ENCODE assay signal across 8 cellular contexts in the genomic region with DNA sequence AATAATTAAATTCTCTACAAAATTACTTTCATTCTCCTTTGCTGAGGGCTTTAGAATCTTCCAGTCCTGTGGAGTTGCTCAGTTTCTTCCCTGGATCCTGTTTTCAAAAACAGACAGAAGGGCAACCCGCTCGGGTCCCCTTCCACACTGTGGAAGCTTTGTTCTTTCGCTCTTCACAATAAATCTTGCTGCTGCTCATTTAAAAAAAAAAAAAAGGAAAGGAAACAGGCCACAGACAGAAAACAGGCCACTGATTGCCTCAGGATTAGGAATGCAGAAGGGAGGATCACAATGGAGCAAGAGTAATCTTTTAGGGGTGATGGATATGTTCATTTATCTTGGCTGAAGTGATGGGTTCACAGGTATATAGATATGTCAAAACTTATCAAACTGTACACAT. TPM values are rescaled to one million over a fixed set of nuclear protein-coding genes. Genes with fewer than 3 reads are reported as not detected.
DNase-seq lines count a peak whose midpoint lies in the region; ATAC-seq and TF ChIP-seq lines count a peak whose summit lies in the region.

No MANE protein-coding gene starts in this region.

- H3K4me3 ChIP-seq in coronary artery = peak overlapping the region; percentile 95
- H3K4me3 ChIP-seq in mesenchymal stem cell (ENCODE audit: insufficient read depth in 1 of 2, low read depth in 1 of 2, low read length in 2 of 2) = no peak overlapping the region

- WGBS in mesenchymal stem cell = 0% methylated on average over 2 of the region's 3 CpGs

- peak overlapping the region; percentile 94 for H3K9ac ChIP-seq in mesenchymal stem cell (ENCODE audit: low read length)

- H4K91ac ChIP-seq in mesenchymal stem cell (ENCODE audit: low read length) = no peak overlapping the region

- no peak overlapping the region for H3K18ac ChIP-seq in mesenchymal stem cell (ENCODE audit: low read depth in 1 of 2, low read length in 2 of 2)

- no peaks in the 10 kb centered on the region for H3K9me3 ChIP-seq in mesenchymal stem cell (ENCODE audit: control insufficient read depth, low read length)

- no peak for ATAC-seq in HG02678 (IDR thresholded peaks at IDR 0.05; ENCODE audit: unreplicated experiment)
- ATAC-seq in GM21717 (IDR thresholded peaks at IDR 0.05; ENCODE audit: unreplicated experiment) = no peak

- H3K4me1 ChIP-seq in mesenchymal stem cell (ENCODE audit: control insufficient read depth, insufficient read depth, low read depth, low read length) = peaks cover 6% of the 10 kb centered on the region

- H2AFZ ChIP-seq in mesenchymal stem cell (ENCODE audit: low read depth, low read length) = no peak overlapping the region

- no peak overlapping the region for H3K23ac ChIP-seq in mesenchymal stem cell (ENCODE audit: low read length in 2 of 2)

- H3K27ac ChIP-seq in coronary artery = peak overlapping the region; percentile 86 to 89
- H3K27ac ChIP-seq in mesenchymal stem cell (ENCODE audit: low read length, poor library complexity, severe bottlenecking) = no peak overlapping the region

- H3K27me3 ChIP-seq in mesenchymal stem cell (ENCODE audit: control insufficient read depth in 1 of 2, insufficient read depth in 1 of 2, low read length in 2 of 2) = no peaks in the 10 kb centered on the region

- no peak overlapping the region for H2BK5ac ChIP-seq in mesenchymal stem cell (ENCODE audit: low read depth, low read length, poor library complexity, severe bottlenecking)

- H2BK12ac ChIP-seq in mesenchymal stem cell (ENCODE audit: low read length in 2 of 2) = no peak overlapping the region

- H2BK15ac ChIP-seq in mesenchymal stem cell (ENCODE audit: low read depth, poor library complexity, severe bottlenecking) = no peak overlapping the region

- no peaks in the 10 kb centered on the region for H3K36me3 ChIP-seq in mesenchymal stem cell (ENCODE audit: control insufficient read depth in 1 of 2, insufficient read depth in 2 of 2, low read depth in 1 of 2, low read length in 2 of 2)

- H3K79me1 ChIP-seq in mesenchymal stem cell (replicated peaks; ENCODE audit: low read length, poor library complexity, severe bottlenecking) = no peaks in the 10 kb centered on the region

- no peak for TF ChIP-seq CTCF in coronary artery (IDR thresholded peaks at IDR 0.05)

- no peak overlapping the region for H2BK120ac ChIP-seq in mesenchymal stem cell (ENCODE audit: low read depth, low read length)

- no peak overlapping the region for H2AK5ac ChIP-seq in mesenchymal stem cell (ENCODE audit: low read length, severe bottlenecking)

- H4K8ac ChIP-seq in mesenchymal stem cell (ENCODE audit: low read length) = no peak overlapping the region

- no peak overlapping the region for H3K4me2 ChIP-seq in mesenchymal stem cell (ENCODE audit: low read length, poor library complexity, severe bottlenecking)

- DNase-seq in LHCN-M2 (ENCODE audit: low read depth) (peak; percentile 51), coronary artery (ENCODE audit: low spot score) (no peak), mesenchymal stem cell (peak; percentile 84), superior temporal gyrus (ENCODE audit: extremely low spot score) (peak; percentile 49), NCI-H446 (lab: John Stamatoyannopoulos, UW) (no peak)
- no peak for DNase-seq in stimulated activated CD4-positive, alpha-beta T cell treated with anti-CD3 and anti-CD28 coated beads, Interleukin-4, amount 100 ng/mL, for 1 hour

- no peak overlapping the region for H3K14ac ChIP-seq in mesenchymal stem cell (ENCODE audit: low read length in 2 of 2)

- H3K4ac ChIP-seq in mesenchymal stem cell (ENCODE audit: low read depth in 1 of 2, low read length in 2 of 2) = no peak overlapping the region

RNA-seq across cellular contexts. Expression of gene HIGD1C, which starts 29.5 kb away (rescaled TPM):
- total RNA-seq in LHCN-M2 (2014; rRNA removed) = not detected in 2 replicates
- polyA plus RNA-seq in LHCN-M2 (2012) = not detected
- not detected for polyA plus RNA-seq in mesenchymal stem cell (2013, experiment 1 of 2)
- polyA plus RNA-seq in mesenchymal stem cell (2013, experiment 2 of 2) = not detected

Comparison
In these comparisons a context has a peak if more than half of its experiments do, and no peak if none do; other contexts are left out.
1. DNase-seq: peak in LHCN-M2 (single experiment), mesenchymal stem cell (single experiment) and superior temporal gyrus (single experiment); none in coronary artery (single experiment), stimulated activated CD4-positive, alpha-beta T cell treated with anti-CD3 and anti-CD28 coated beads, Interleukin-4, amount 100 ng/mL, for 1 hour (single experiment) and NCI-H446 (0 of 2).